Comparison of ENCODE assay signal across 8 cellular contexts in the genomic region with DNA sequence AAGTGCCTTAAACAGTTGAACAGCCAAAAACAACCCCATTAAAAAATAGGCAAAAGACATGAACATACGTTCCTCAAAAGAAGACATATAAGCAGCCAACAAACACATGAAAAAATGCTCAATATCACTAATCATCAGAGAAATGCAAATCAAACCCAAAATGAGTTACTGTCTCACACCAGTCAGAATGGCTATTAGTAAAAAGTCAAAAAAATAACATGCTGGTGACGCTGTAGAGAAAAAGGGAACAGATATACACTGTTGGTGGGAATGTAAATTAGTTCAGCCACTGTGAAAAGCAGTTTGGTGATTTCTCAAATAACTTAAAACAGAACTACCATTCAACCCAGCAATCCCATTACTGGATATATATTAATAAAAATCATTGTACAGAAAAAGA. TPM values are rescaled to one million over a fixed set of nuclear protein-coding genes. Genes with fewer than 3 reads are reported as not detected.
"Had no signal": no experiment of that assay in that cellular context is flagged by ENCODE, and none has a peak within 500 bp of the region (broad histone marks: within the 10 kb centered on the region; RNA-seq: fewer than 3 reads in every experiment).

No MANE protein-coding gene starts in this region.

RNA-seq across cellular contexts. Expression of a gene that starts 6.0 kb away (rescaled TPM):
- total RNA-seq: LHCN-M2, MCF 10A, NCI-H460, PC-3, Right ventricle myocardium superior, SJSA1 had no signal
- polyA plus RNA-seq: SK-N-SH had no signal

RNA-seq across cellular contexts. Expression of a gene that starts 8.8 kb away (rescaled TPM):
- total RNA-seq: LHCN-M2, MCF 10A, NCI-H460, PC-3, SJSA1 had no signal
- polyA plus RNA-seq: SK-N-SH had no signal

RNA-seq across cellular contexts. Expression of a gene that starts 14.0 kb away (rescaled TPM):
- total RNA-seq: LHCN-M2, MCF 10A, NCI-H460, PC-3, Right ventricle myocardium superior, SJSA1 had no signal
- polyA plus RNA-seq: SK-N-SH had no signal

RNA-seq across cellular contexts. Expression of a gene that starts 22.4 kb away (rescaled TPM):
- total RNA-seq: LHCN-M2, MCF 10A, NCI-H460, PC-3, Right ventricle myocardium superior, SJSA1 had no signal
- polyA plus RNA-seq: SK-N-SH had no signal

RNA-seq across cellular contexts. Expression of a gene that starts 51.8 kb away (rescaled TPM):
- total RNA-seq: LHCN-M2, MCF 10A, NCI-H460, PC-3, Peyer's patch, Right ventricle myocardium superior, SJSA1 had no signal
- polyA plus RNA-seq: SK-N-SH had no signal
